ENCODE assay signal across 15 cellular contexts in the genomic region with DNA sequence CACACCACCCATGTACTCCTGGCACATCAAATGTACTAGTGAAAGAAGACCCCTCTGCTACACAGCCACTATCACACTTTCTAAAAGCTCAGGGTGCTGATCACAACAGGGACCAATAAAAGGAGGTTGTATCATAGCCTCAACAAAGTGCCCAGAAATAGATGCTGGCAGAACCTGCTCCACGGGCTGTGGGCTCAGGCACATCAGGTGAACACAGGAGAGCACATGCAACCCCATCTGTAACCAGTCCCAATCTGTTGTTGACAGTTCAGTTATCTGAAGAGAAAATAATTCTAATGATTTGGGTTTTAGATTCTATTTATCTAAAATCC.
DNase-seq lines count a peak whose midpoint lies in the region; ATAC-seq and TF ChIP-seq lines count a peak whose summit lies in the region.
"Had no signal": no experiment of that assay in that cellular context is flagged by ENCODE, and none has a peak within 500 bp of the region (broad histone marks: within the 10 kb centered on the region; RNA-seq: fewer than 3 reads in every experiment).

No MANE protein-coding gene starts in this region.

- H3K36me3 ChIP-seq in right atrium auricular region (no peaks in the 10 kb centered on the region), left ventricle myocardium inferior (no peaks in the 10 kb centered on the region), gastrocnemius medialis (no peaks in the 10 kb centered on the region)
- H3K36me3 ChIP-seq: HAP-1 had no signal

- H3K36me3 Mint-ChIP-seq in T-helper 2 cell treated with Interferon-gamma antibody and Interleukin-4, amounts not matched to agents 5 μg/mL and 100 μg/mL, for 36 hours (ENCODE audit: low read depth), result no peaks in the 10 kb centered on the region

- intact Hi-C loops in Right ventricle myocardium inferior (cut with DNase I) (no loop called here), left ventricle myocardium inferior (cut with micrococcal nuclease) (no loop called here), gastrocnemius medialis (cut with DNase I; ENCODE audit: low total_unique reads) (no loop called here)

- no peak overlapping the region for H3K27ac Mint-ChIP-seq in T-helper 2 cell treated with Interferon-gamma antibody and Interleukin-4, amounts not matched to agents 5 μg/mL and 100 μg/mL, for 36 hours
- H3K27ac Mint-ChIP-seq: CD4-positive, alpha-beta T cell had no signal

- H3K9me3 Mint-ChIP-seq in T-helper 2 cell treated with Interferon-gamma antibody and Interleukin-4, amounts not matched to agents 5 μg/mL and 100 μg/mL, for 36 hours, result no peaks in the 10 kb centered on the region
- H3K9me3 Mint-ChIP-seq: CD4-positive, alpha-beta T cell had no signal

- H3K4me1 ChIP-seq in right atrium auricular region (no peaks in the 10 kb centered on the region), left ventricle myocardium inferior (peaks cover 10% of the 10 kb centered on the region), gastrocnemius medialis (peaks cover 0 to 29% of the 10 kb centered on the region in 2 donors)
- H3K4me1 ChIP-seq: A549, Caco-2, HAP-1 had no signal

- no peaks in the 10 kb centered on the region for H3K27me3 Mint-ChIP-seq in T-helper 2 cell treated with Interferon-gamma antibody and Interleukin-4, amounts not matched to agents 5 μg/mL and 100 μg/mL, for 36 hours (ENCODE audit: low read depth)
- H3K27me3 Mint-ChIP-seq: CD4-positive, alpha-beta T cell had no signal

- ATAC-seq in Right ventricle myocardium inferior (peak; percentile 74), gastrocnemius medialis (peak; percentile 73 to 90)
- ATAC-seq: A549 had no signal

- no peak overlapping the region for H3K4me3 ChIP-seq in right atrium auricular region
- no peak overlapping the region for H3K4me3 ChIP-seq in epithelial cell of esophagus (ENCODE audit: low read length)
- no peak overlapping the region for H3K4me3 ChIP-seq in left ventricle myocardium inferior
- H3K4me3 ChIP-seq in gastrocnemius medialis, result no peak overlapping the region
- H3K4me3 ChIP-seq: A549, GM23248, HAP-1 had no signal

- in situ Hi-C loops in gastrocnemius medialis (cut with MboI; ENCODE audit: low sequenced_read_pairs in 4 of 4), result no loop called here

- H3K27ac ChIP-seq in right atrium auricular region (no peak overlapping the region), left ventricle myocardium inferior (replicated peaks) (peak overlapping the region; percentile 81), gastrocnemius medialis (peak overlapping the region in 2 of 4 donors; percentile 80 to 83)
- H3K27ac ChIP-seq: 22Rv1, A549, C4-2B, GM23248 had no signal

- no peak overlapping the region for H3K4me3 Mint-ChIP-seq in T-helper 2 cell treated with Interferon-gamma antibody and Interleukin-4, amounts not matched to agents 5 μg/mL and 100 μg/mL, for 36 hours
- H3K4me3 Mint-ChIP-seq: CD4-positive, alpha-beta T cell had no signal

- H3K9me3 ChIP-seq in right atrium auricular region (no peaks in the 10 kb centered on the region), left ventricle myocardium inferior (replicated peaks) (no peaks in the 10 kb centered on the region), gastrocnemius medialis (no peaks in the 10 kb centered on the region)
- H3K9me3 ChIP-seq: A549, Caco-2, HAP-1 had no signal

- no peak for TF ChIP-seq CTCF in right atrium auricular region (IDR thresholded peaks at IDR 0.05)
- TF ChIP-seq CTCF in epithelial cell of esophagus (IDR thresholded peaks at IDR 0.05; ENCODE audit: insufficient read depth, low read depth, low read length, missing control alignments), result no peak
- TF ChIP-seq CTCF in left ventricle myocardium inferior (IDR thresholded peaks at IDR 0.05; ENCODE audit: borderline replicate concordance), result no peak
- TF ChIP-seq CTCF in gastrocnemius medialis (IDR thresholded peaks at IDR 0.05 in 4 of 5, conservative IDR thresholded peaks at IDR 0.05 in 1 of 5), result no peak

- TF ChIP-seq POLR2A in gastrocnemius medialis (IDR thresholded peaks at IDR 0.05), result no peak

- no peaks in the 10 kb centered on the region for H3K27me3 ChIP-seq in right atrium auricular region
- no peaks in the 10 kb centered on the region for H3K27me3 ChIP-seq in left ventricle myocardium inferior (ENCODE audit: low read depth)
- H3K27me3 ChIP-seq in gastrocnemius medialis, result no peaks in the 10 kb centered on the region

- DNase-seq in Right ventricle myocardium inferior (ENCODE audit: missing footprints) (no peak), right atrium auricular region (ENCODE audit: low spot score) (no peak), epithelial cell of esophagus (ENCODE audit: low read depth) (peak; percentile 52), left ventricle myocardium inferior (no peak), gastrocnemius medialis (peak; percentile 29 to 41), HPDE6-E6E7 (ENCODE audit: extremely low spot score) (no peak)
- DNase-seq in T-helper 2 cell treated with Interferon-gamma antibody and Interleukin-4, amounts not matched to agents 5 μg/mL and 100 μg/mL, for 36 hours (ENCODE audit: low spot score), result no peak
- DNase-seq: AML-193; Caco-2; CD4-positive, alpha-beta T cell; GM23248 had no signal

- no peaks in the 10 kb centered on the region for H3K4me1 Mint-ChIP-seq in T-helper 2 cell treated with Interferon-gamma antibody and Interleukin-4, amounts not matched to agents 5 μg/mL and 100 μg/mL, for 36 hours (ENCODE audit: low read depth)

Comparison
In these comparisons a context has a peak if more than half of its experiments do, and no peak if none do; other contexts are left out.
1. DNase-seq: peak in epithelial cell of esophagus (single experiment) and gastrocnemius medialis (2 of 2); none in Right ventricle myocardium inferior (single experiment), right atrium auricular region (single experiment), left ventricle myocardium inferior (single experiment), T-helper 2 cell treated with Interferon-gamma antibody and Interleukin-4, amounts not matched to agents 5 μg/mL and 100 μg/mL, for 36 hours (single experiment) and HPDE6-E6E7 (single experiment).